2 cellular contexts compared by ENCODE assay signal in genomic region chr1:44670751-44671640, GRCh38.
TF ChIP-seq lines count a peak whose summit lies in the region.

No MANE protein-coding gene starts in this region.

TF ChIP-seq in GM12878, 131 proteins besides CTCF, POLR2A, EP300 and RAD21:
- no peak for TF ChIP-seq CEBPB (IDR thresholded peaks at IDR 0.05; ENCODE audit: borderline replicate concordance in 1 of 2, low read depth in 2 of 2, low read length in 2 of 2)
- no peak for TF ChIP-seq CREM (IDR thresholded peaks at IDR 0.05; ENCODE audit: low read depth)
- TF ChIP-seq SP1 (IDR thresholded peaks at IDR 0.05; ENCODE audit: low read depth, low read length): no peak
- no peak for TF ChIP-seq MYC (IDR thresholded peaks at IDR 0.05; ENCODE audit: insufficient read depth, insufficient read length, insufficient replicate concordance, low read length, severe bottlenecking)
- TF ChIP-seq MTA3 (IDR thresholded peaks at IDR 0.05; ENCODE audit: borderline replicate concordance, low read length): no peak
- no peak for TF ChIP-seq E2F8 (IDR thresholded peaks at IDR 0.05; ENCODE audit: low read depth, partially characterized antibody)
- TF ChIP-seq NRF1 (conservative IDR thresholded peaks at IDR 0.05; ENCODE audit: low read depth, low read length): no peak
- no peak for TF ChIP-seq ZNF24 (IDR thresholded peaks at IDR 0.05)
- no peak for TF ChIP-seq ESRRA (IDR thresholded peaks at IDR 0.05; ENCODE audit: low read length)
- TF ChIP-seq RB1 (IDR thresholded peaks at IDR 0.05; ENCODE audit: borderline replicate concordance): no peak
- TF ChIP-seq BMI1 (IDR thresholded peaks at IDR 0.05; ENCODE audit: borderline replicate concordance): no peak
- TF ChIP-seq RCOR1 (conservative IDR thresholded peaks at IDR 0.05; ENCODE audit: low read depth, low read length): no peak
- TF ChIP-seq ATF7 (IDR thresholded peaks at IDR 0.05; ENCODE audit: low read depth): no peak
- TF ChIP-seq CBFB (IDR thresholded peaks at IDR 0.05; ENCODE audit: low read depth): no peak
- no peak for TF ChIP-seq IRF5 (IDR thresholded peaks at IDR 0.05; ENCODE audit: borderline replicate concordance)
- no peak for TF ChIP-seq NBN (IDR thresholded peaks at IDR 0.05)

TF ChIP-seq in SK-N-SH treated with all-trans-retinoic acid at 6 μM for 48 hours, 23 proteins besides CTCF, POLR2A, EP300 and RAD21:
- TF ChIP-seq GLIS3 (CRISPR knock-in tag; IDR thresholded peaks at IDR 0.05): no peak
- no peak for TF ChIP-seq PPARA (CRISPR knock-in tag; IDR thresholded peaks at IDR 0.05; ENCODE audit: borderline replicate concordance)
- TF ChIP-seq TSHZ2 (CRISPR knock-in tag; IDR thresholded peaks at IDR 0.05): no peak
- TF ChIP-seq ZNF70 (CRISPR knock-in tag; IDR thresholded peaks at IDR 0.05): no peak
- no peak for TF ChIP-seq ZC3H10 (CRISPR knock-in tag; IDR thresholded peaks at IDR 0.05)
- TF ChIP-seq ARNTL (CRISPR knock-in tag; IDR thresholded peaks at IDR 0.05; ENCODE audit: borderline replicate concordance, low read depth): no peak
- TF ChIP-seq ISL1 (CRISPR knock-in tag; IDR thresholded peaks at IDR 0.05): no peak
- no peak for TF ChIP-seq CSDC2 (CRISPR knock-in tag; IDR thresholded peaks at IDR 0.05)
